Comparison of ENCODE assay signal across 6 cellular contexts in genomic region chr7:77140296-77140695, GRCh38. TPM values are rescaled to one million over a fixed set of nuclear protein-coding genes. Genes with fewer than 3 reads are reported as not detected.
"Had no signal": no experiment of that assay in that cellular context is flagged by ENCODE, and none has a peak within 500 bp of the region (broad histone marks: within the 10 kb centered on the region; RNA-seq: fewer than 3 reads in every experiment).

No MANE protein-coding gene starts in this region.

RNA-seq across cellular contexts. Expression of gene FGL2, which starts 59.3 kb away (rescaled TPM):
- total RNA-seq: GM23338, H1, H4, H7, H9, HFFc6 had no signal
- polyA plus RNA-seq: GM23338, H1 had no signal
